ENCODE assay signal across 19 cellular contexts in the genomic region with DNA sequence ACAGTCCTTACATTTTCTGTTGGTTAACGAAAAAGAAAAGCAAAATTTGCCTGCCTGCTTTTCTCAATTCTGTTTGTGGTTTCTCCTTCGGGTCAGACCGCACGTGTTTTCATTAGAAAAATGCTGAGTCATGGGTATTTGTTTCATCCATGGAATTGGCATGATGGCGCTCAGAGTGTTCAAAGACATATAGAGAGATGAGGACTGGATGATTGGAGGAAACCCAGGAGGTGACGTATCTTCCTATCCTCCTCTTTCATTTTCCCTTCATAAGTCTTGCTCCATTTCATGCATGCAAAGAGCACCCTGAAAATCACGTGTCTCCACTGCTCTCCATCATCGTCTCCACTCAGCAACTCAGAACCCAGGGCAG.
"Had no signal": no experiment of that assay in that cellular context is flagged by ENCODE, and none has a peak within 500 bp of the region (broad histone marks: within the 10 kb centered on the region; RNA-seq: fewer than 3 reads in every experiment).

No MANE protein-coding gene starts in this region.

- H3K36me3 ChIP-seq: colonic mucosa had no signal

- H3K9me3 ChIP-seq: colonic mucosa had no signal

- H3K4me3 ChIP-seq: colonic mucosa, lung had no signal

- H3K4me1 ChIP-seq: colonic mucosa, parathyroid adenoma had no signal

- H3K27me3 ChIP-seq: colonic mucosa, foreskin keratinocyte had no signal

- H3K4me3 Mint-ChIP-seq: activated B cell treated with CpG ODN at 0.5 μM for 24 hours; activated CD4-positive, alpha-beta T cell treated with anti-CD3 and anti-CD28 coated beads, Interleukin-2, amount 10 ng/mL, durations not matched to agents 24 days and 14 days; activated naive CD8-positive, alpha-beta T cell treated with anti-CD3 and anti-CD28 coated beads for 36 hours; activated T-cell treated with anti-CD3 and anti-CD28 coated beads, Interleukin-2, amount 50 U/mL, for 72 hours; brain; naive thymus-derived CD4-positive, alpha-beta T cell had no signal

- H3K27ac Mint-ChIP-seq: activated B cell treated with CpG ODN at 0.5 μM for 24 hours; activated CD4-positive, alpha-beta T cell treated with anti-CD3 and anti-CD28 coated beads, Interleukin-2, amount 10 ng/mL, durations not matched to agents 24 days and 14 days; activated naive CD8-positive, alpha-beta T cell treated with anti-CD3 and anti-CD28 coated beads for 36 hours; activated T-cell treated with anti-CD3 and anti-CD28 coated beads, Interleukin-2, amount 50 U/mL, for 72 hours; naive thymus-derived CD4-positive, alpha-beta T cell had no signal

- H3K9ac ChIP-seq: parathyroid adenoma had no signal

- H3K27ac ChIP-seq: colonic mucosa, foreskin keratinocyte, parathyroid adenoma had no signal

- H3K9me3 Mint-ChIP-seq: activated B cell treated with CpG ODN at 0.5 μM for 24 hours; activated naive CD8-positive, alpha-beta T cell treated with anti-CD3 and anti-CD28 coated beads for 36 hours had no signal

- H3K36me3 Mint-ChIP-seq: activated naive CD8-positive, alpha-beta T cell treated with anti-CD3 and anti-CD28 coated beads for 36 hours; brain; naive thymus-derived CD4-positive, alpha-beta T cell had no signal

- H3K4me1 Mint-ChIP-seq: activated B cell treated with CpG ODN at 0.5 μM for 24 hours had no signal

- ATAC-seq: activated T-cell treated with anti-CD3 and anti-CD28 coated beads, Interleukin-2, amount 50 U/mL, for 72 hours; esophagus mucosa; foreskin keratinocyte; naive thymus-derived CD4-positive, alpha-beta T cell had no signal

- DNase-seq: activated B cell treated with CpG ODN at 0.5 μM for 24 hours; activated CD4-positive, alpha-beta T cell treated with anti-CD3 and anti-CD28 coated beads, Interleukin-2, amount 10 ng/mL, durations not matched to agents 24 days and 14 days; activated CD8-positive, alpha-beta memory T cell treated with anti-CD3 and anti-CD28 coated beads, Interleukin-2, amount 50 U/mL, for 48 hours; activated gamma-delta T cell treated with Interleukin-2 at 50 U/mL for 16 hours; activated naive CD8-positive, alpha-beta T cell treated with anti-CD3 and anti-CD28 coated beads for 36 hours; activated T-cell treated with anti-CD3 and anti-CD28 coated beads, Interleukin-2, amount 50 U/mL, for 72 hours; amygdala; central memory CD4-positive, alpha-beta T cell; colonic mucosa; foreskin keratinocyte; glutamatergic neuron; midbrain; naive thymus-derived CD4-positive, alpha-beta T cell; stimulated activated CD4-positive, alpha-beta T cell treated with anti-CD3 and anti-CD28 coated beads, Interleukin-12 subunit alpha, Interleukin-12 subunit beta, amount 100 ng/mL, for 4 hours; stimulated activated CD4-positive, alpha-beta T cell treated with anti-CD3 and anti-CD28 coated beads, Interleukin-2, amount 100 ng/mL, for 24 hours had no signal

- H2AFZ ChIP-seq: parathyroid adenoma had no signal

- H3K79me2 ChIP-seq: parathyroid adenoma had no signal

- H3K27me3 Mint-ChIP-seq: activated B cell treated with CpG ODN at 0.5 μM for 24 hours; activated CD4-positive, alpha-beta T cell treated with anti-CD3 and anti-CD28 coated beads, Interleukin-2, amount 10 ng/mL, durations not matched to agents 24 days and 14 days had no signal
